In the genomic region with DNA sequence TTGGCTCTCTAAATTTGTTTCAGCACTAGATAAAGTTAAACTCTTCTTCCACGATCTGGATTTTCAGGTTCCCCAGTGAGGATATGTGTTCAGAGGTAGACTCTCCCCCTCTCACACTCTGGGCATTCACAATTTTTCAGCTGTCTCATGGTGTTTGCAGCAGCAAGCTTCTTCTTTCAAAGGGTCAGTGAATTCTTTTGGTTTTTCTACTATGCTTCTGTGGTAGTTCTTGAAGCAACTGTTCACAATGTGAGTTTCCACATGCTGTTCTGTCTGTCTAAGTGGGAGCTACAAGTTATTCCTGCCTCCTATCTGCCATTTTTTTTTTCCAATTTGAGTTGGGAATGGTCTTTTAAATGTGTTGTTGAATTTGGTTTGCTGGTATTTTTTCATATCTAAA, we compare ENCODE assay signal across 18 cellular contexts. TPM values are rescaled to one million over a fixed set of nuclear protein-coding genes. Genes with fewer than 3 reads are reported as not detected.
DNase-seq lines count a peak whose midpoint lies in the region; ATAC-seq and TF ChIP-seq lines count a peak whose summit lies in the region.
"Had no signal": no experiment of that assay in that cellular context is flagged by ENCODE, and none has a peak within 500 bp of the region (broad histone marks: within the 10 kb centered on the region; RNA-seq: fewer than 3 reads in every experiment).

No MANE protein-coding gene starts in this region.

- DNase-seq in HL-60 (ENCODE audit: low read depth in 1 of 2, low spot score in 1 of 2) = no peak
- DNase-seq in myocyte (ENCODE audit: low read depth) = peak; percentile 76
- DNase-seq in stimulated activated CD4-positive, alpha-beta T cell treated with anti-CD3 and anti-CD28 coated beads, Interleukin-2, amount 100 ng/mL, for 24 hours = no peak
- DNase-seq in hepatic stellate cell (ENCODE audit: low spot score) = no peak
- no peak for DNase-seq in NCI-H82 (lab: John Stamatoyannopoulos, UW)
- no peak for DNase-seq in NCI-H2196 (lab: John Stamatoyannopoulos, UW; ENCODE audit: unreplicated experiment)
- DNase-seq: activated T-cell treated with anti-CD3 and anti-CD28 coated beads, Interleukin-2, amount 50 U/mL, for 48 hours; DND-41; effector memory CD8-positive, alpha-beta T cell; glutamatergic neuron; NCI-H1694 treated with DMSO at 0.1 percent for 48 hours; NCI-H226; nucleus accumbens; T1000; thyroid gland had no signal

- H3K27ac ChIP-seq in HL-60 (replicated peaks) = 0 out of 2 replicates have a peak overlapping the region, but pooled peaks have one; percentile 18
- H3K27ac ChIP-seq: thyroid gland had no signal

- no peak overlapping the region for H3K4me3 ChIP-seq in HL-60 (replicated peaks; ENCODE audit: insufficient read depth, low read length)
- H3K4me3 ChIP-seq: thyroid gland had no signal

- H3K27me3 ChIP-seq in HL-60 (ENCODE audit: insufficient read depth, poor library complexity, severe bottlenecking) = no peaks in the 10 kb centered on the region
- H3K27me3 ChIP-seq: thyroid gland had no signal

- TF ChIP-seq CTCF in HL-60 (IDR thresholded peaks at IDR 0.05; ENCODE audit: insufficient read depth, low read length) = no peak

- ATAC-seq in GM18909 (IDR thresholded peaks at IDR 0.05; ENCODE audit: poor library complexity, unreplicated experiment) = peak; percentile 11
- peak; percentile 11 for ATAC-seq in HG02588 (IDR thresholded peaks at IDR 0.05; ENCODE audit: unreplicated experiment)
- ATAC-seq: effector memory CD8-positive, alpha-beta T cell; left lobe of liver had no signal

RNA-seq across cellular contexts. Expression of gene CNTF, which starts 25.4 kb away (rescaled TPM):
- 1.7 and 3.0 TPM in 2 replicates for total RNA-seq in myocyte
- 1.9 TPM for polyA plus RNA-seq in myocyte (2012)
